Comparison of ENCODE assay signal across 14 cellular contexts in the genomic region with DNA sequence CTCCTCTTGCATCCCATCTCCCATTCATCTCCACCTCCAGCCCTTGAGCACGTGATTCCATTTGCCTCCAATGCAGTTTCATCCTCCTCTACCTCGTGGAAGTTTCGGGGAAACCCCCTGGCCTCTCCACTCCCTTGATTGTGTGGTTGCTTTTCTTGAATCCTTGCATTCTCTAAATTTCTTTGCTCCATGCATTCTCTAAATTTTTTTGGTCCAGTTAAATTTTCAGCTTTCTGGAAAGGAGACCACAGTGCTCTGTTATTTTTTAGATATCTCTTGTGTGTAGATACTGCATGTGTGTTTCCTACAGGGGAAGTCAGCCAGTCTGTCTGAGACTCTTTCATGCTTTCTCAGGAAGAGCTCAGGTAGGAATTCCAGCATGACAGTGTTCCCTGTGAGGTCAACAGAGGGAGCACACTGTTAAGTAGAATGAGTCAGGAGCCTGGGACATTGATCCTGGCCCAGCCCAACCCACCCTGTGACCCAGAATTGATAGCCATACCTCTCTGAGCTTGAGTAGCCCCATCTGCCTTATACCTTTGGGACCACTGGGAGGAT. TPM values are rescaled to one million over a fixed set of nuclear protein-coding genes. Genes with fewer than 3 reads are reported as not detected.
A peak's percentile ranks its signal among the peaks of the same experiment; 100 is the strongest.
DNase-seq lines count a peak whose midpoint lies in the region; TF ChIP-seq lines count a peak whose summit lies in the region.
"Had no signal": no experiment of that assay in that cellular context is flagged by ENCODE, and none has a peak within 500 bp of the region (broad histone marks: within the 10 kb centered on the region; RNA-seq: fewer than 3 reads in every experiment).

No MANE protein-coding gene starts in this region.

- H3K4me2 ChIP-seq in H9 (ENCODE audit: insufficient read depth, insufficient read length, low read length): no peak overlapping the region

- H3K27me3 Mint-ChIP-seq in H9 (ENCODE audit: low read depth) (no peaks in the 10 kb centered on the region), nephron progenitor cell (ENCODE audit: low read depth, poor library complexity) (no peaks in the 10 kb centered on the region)

- H3K23ac ChIP-seq in H9 (ENCODE audit: insufficient read length, low read depth, low read length): no peak overlapping the region

- no peak overlapping the region for H3K14ac ChIP-seq in H9 (ENCODE audit: insufficient read depth, low read length)

- DNase-seq in D341Med (ENCODE audit: low spot score) (peak; percentile 2), H9 (peak; percentile 23), fibroblast of peridontal ligament (ENCODE audit: extremely low read depth) (peak; percentile 12), nephron progenitor cell (no peak), NCI-H69 (lab: John Stamatoyannopoulos, UW) (no peak), stomach (no peak)
- DNase-seq in stimulated activated CD4-positive, alpha-beta T cell treated with anti-CD3 and anti-CD28 coated beads, Interleukin-4, amount 100 ng/mL, for 4 hours: no peak
- DNase-seq: AML-193, GDM1, NCI-H1436 treated with DMSO at 0.1 percent for 48 hours, NCI-H2081 treated with DMSO at 0.1 percent for 48 hours, NCI-H2227 treated with DMSO at 0.1 percent for 48 hours, NCI-H526 had no signal

- no peak overlapping the region for H2AK5ac ChIP-seq in H9 (ENCODE audit: insufficient read length, low read length)

- no peak overlapping the region for H2BK5ac ChIP-seq in H9 (ENCODE audit: insufficient read length, low read length)

- no CpG with 5 or more reads among the region's 3 CpGs for WGBS in H9 (ENCODE audit: extremely low coverage, insufficient read length, low lambda C conversion rate)
- 88 to 93% (median 93%) methylated on average over 3 of the region's 3 CpGs for WGBS in stomach, 5 donors

- no peaks in the 10 kb centered on the region for H4K20me1 ChIP-seq in H9 (ENCODE audit: control insufficient read depth, insufficient read depth, insufficient read length)

- H3K27me3 ChIP-seq in H9 (ENCODE audit: insufficient read depth, low read length) (no peaks in the 10 kb centered on the region), stomach (no peaks in the 10 kb centered on the region)

- no peak for TF ChIP-seq EP300 in stomach (IDR thresholded peaks at IDR 0.05)

- no peak for TF ChIP-seq POLR2A in stomach (IDR thresholded peaks at IDR 0.05)

- H3K9me3 ChIP-seq in H9 (ENCODE audit: control insufficient read depth, low read depth, low read length) (no peaks in the 10 kb centered on the region), stomach (peaks cover 0 to 21% (median 12%) of the 10 kb centered on the region in 4 donors)

- H4K8ac ChIP-seq in H9 (replicated peaks; ENCODE audit: insufficient read length, low read depth, low read length): no peak overlapping the region

- H3K36me3 Mint-ChIP-seq in H9 (ENCODE audit: insufficient read depth in 1 of 3, low read depth in 3 of 3) (peaks cover 41 to 59% (median 51%) of the 10 kb centered on the region in 3 experiments), nephron progenitor cell (ENCODE audit: low read depth) (peaks cover 86% of the 10 kb centered on the region)

- no peak overlapping the region for H3K4me3 ChIP-seq in stomach

- H3K56ac ChIP-seq in H9 (ENCODE audit: insufficient read length, low read depth, low read length): no peak overlapping the region

- no peaks in the 10 kb centered on the region for H3K79me2 ChIP-seq in H9 (ENCODE audit: insufficient read depth, low read length)

- no peak overlapping the region for H3T11ph ChIP-seq in H9 (ENCODE audit: low read length)

- H2AFZ ChIP-seq in H9 (ENCODE audit: low read length): no peak overlapping the region

- no peak overlapping the region for H3K18ac ChIP-seq in H9 (ENCODE audit: insufficient read length, low read depth, low read length)

- no peak overlapping the region for H4K5ac ChIP-seq in H9 (ENCODE audit: insufficient read length, low read depth, low read length)

- no peak overlapping the region for H2BK12ac ChIP-seq in H9 (ENCODE audit: insufficient read length, low read depth, low read length)

- no peaks in the 10 kb centered on the region for H3K79me1 ChIP-seq in H9 (ENCODE audit: insufficient read depth, low read depth, low read length, poor library complexity, severe bottlenecking)

- intact Hi-C loops in stomach (cut with DNase I; ENCODE audit: low total_unique reads): no loop called here

- H3K9ac ChIP-seq in H9 (ENCODE audit: extremely low read depth, insufficient read length, low read length): no peak overlapping the region

- H2BK20ac ChIP-seq in H9 (ENCODE audit: low read depth, low read length, poor library complexity, severe bottlenecking): no peak overlapping the region

- H3K27ac Mint-ChIP-seq in H9 (peak overlapping the region in 2 of 3 experiments; percentile 68 to 78; a peak in 2 of 7 replicates), nephron progenitor cell (peak overlapping the region; percentile 36)

- H2BK120ac ChIP-seq in H9 (ENCODE audit: low read depth, low read length, poor library complexity, severe bottlenecking): no peak overlapping the region

- no peak overlapping the region for H3K27ac ChIP-seq in H9 (ENCODE audit: insufficient read length, low read depth, low read length)
- H3K27ac ChIP-seq in stomach: no peak overlapping the region

- H4K91ac ChIP-seq in H9 (ENCODE audit: insufficient read length, low read depth, low read length): no peak overlapping the region

- H3K9me3 Mint-ChIP-seq in H9 (peaks cover 18 to 20% of the 10 kb centered on the region in 2 experiments), nephron progenitor cell (peaks cover 47% of the 10 kb centered on the region)

- H3K36me3 ChIP-seq in stomach: peaks cover 0 to 90% (median 76%) of the 10 kb centered on the region in 4 donors

- H3K4me1 ChIP-seq in H9 (ENCODE audit: insufficient read depth, low read length) (no peaks in the 10 kb centered on the region), stomach (no peaks in the 10 kb centered on the region)

- H3K4me1 Mint-ChIP-seq in H9: peaks cover 7% of the 10 kb centered on the region in 2 experiments
- peaks cover 17% of the 10 kb centered on the region for H3K4me1 Mint-ChIP-seq in nephron progenitor cell

- TF ChIP-seq CTCF in H9 (conservative IDR thresholded peaks at IDR 0.05) (no peak), nephron progenitor cell (IDR thresholded peaks at IDR 0.05) (no peak), stomach (IDR thresholded peaks at IDR 0.05) (no peak)

- no peak overlapping the region for H3K4ac ChIP-seq in H9 (ENCODE audit: low read depth, low read length)

- H3K4me3 Mint-ChIP-seq in H9: no peak overlapping the region
- H3K4me3 Mint-ChIP-seq in nephron progenitor cell: no peak overlapping the region

- H3K23me2 ChIP-seq in H9 (ENCODE audit: insufficient read length, low read depth, low read length, poor library complexity, severe bottlenecking): no peaks in the 10 kb centered on the region

- H2BK15ac ChIP-seq in H9 (ENCODE audit: low read depth, low read length): no peak overlapping the region

RNA-seq across cellular contexts. Expression of gene AMBP, which starts 52.8 kb away (rescaled TPM):
- total RNA-seq in H9 (2021) (0.20 and 0.81 TPM in 2 replicates), stomach (1 to 10 TPM in 2 of 5 donors, under 1 TPM in 1, not detected in 2; 0.89 to 3.3 (median 2.3) TPM)
- 1 to 10 TPM; 1.4 to 2.9 (median 2.6) TPM for polyA plus RNA-seq in stomach
- total RNA-seq: OCI-LY7 had no signal

Comparison
In these comparisons a context has a peak if more than half of its experiments do, and no peak if none do; other contexts are left out.
1. DNase-seq: peak in D341Med (single experiment), H9 (single experiment) and fibroblast of peridontal ligament (single experiment); none in nephron progenitor cell (single experiment), NCI-H69 (single experiment), stomach (single experiment) and stimulated activated CD4-positive, alpha-beta T cell treated with anti-CD3 and anti-CD28 coated beads, Interleukin-4, amount 100 ng/mL, for 4 hours (0 of 2).